ENCODE assay signal across 7 cellular contexts in the genomic region with DNA sequence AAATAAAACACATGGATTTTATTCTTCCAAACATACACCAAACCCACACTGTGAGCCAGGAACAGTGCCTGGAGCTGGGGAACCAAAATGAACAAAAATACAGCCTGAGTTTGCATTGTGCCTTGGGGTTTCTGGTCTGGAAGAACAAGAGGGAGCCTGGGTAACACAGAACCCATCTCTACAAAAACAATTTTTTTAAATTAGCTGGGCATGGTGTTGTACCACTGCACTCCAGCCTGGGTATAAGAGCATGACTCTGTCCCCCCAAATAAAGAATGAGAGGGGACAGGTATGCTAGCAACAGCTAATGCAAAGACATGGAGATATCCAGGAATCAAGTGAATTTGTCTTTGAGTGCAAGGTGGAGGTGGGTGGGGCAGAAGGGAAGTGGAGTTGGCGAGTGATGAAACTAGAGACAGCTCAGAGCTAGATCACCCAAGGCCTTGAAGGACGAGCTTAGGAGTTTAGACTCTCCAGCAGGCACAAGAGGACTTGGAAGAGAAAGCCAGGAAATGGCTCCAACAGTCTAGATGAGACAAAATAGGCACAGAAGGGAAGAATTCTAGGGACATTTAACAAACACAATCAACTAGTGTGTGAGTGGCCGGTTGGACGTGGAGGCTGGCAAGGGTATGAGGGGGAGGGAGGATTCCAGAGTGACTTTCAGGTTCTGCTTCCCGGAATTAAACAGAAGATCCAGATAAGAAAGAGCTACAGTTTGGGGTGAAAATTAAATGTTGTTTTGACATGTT. TPM values are rescaled to one million over a fixed set of nuclear protein-coding genes. Genes with fewer than 3 reads are reported as not detected.
DNase-seq lines count a peak whose midpoint lies in the region; ATAC-seq and TF ChIP-seq lines count a peak whose summit lies in the region.

No MANE protein-coding gene starts in this region.

- TF ChIP-seq CTCF in activated CD8-positive, alpha-beta T cell treated with anti-CD3 and anti-CD28 coated beads for 36 hours (IDR thresholded peaks at IDR 0.05): no peak

- CTCF ChIA-PET in activated CD8-positive, alpha-beta T cell treated with anti-CD3 and anti-CD28 coated beads for 36 hours (lab: Charles Lee): interaction anchor here (0.8 to 2.4 kb wide), 10 partner anchors 11 to 267 kb away, joined by 3 to 8 read pairs (median 4); no protein-coding TSS in a partner anchor

- peaks cover 70% of the 10 kb centered on the region for H3K36me3 Mint-ChIP-seq in activated CD8-positive, alpha-beta T cell treated with anti-CD3 and anti-CD28 coated beads for 36 hours (ENCODE audit: low read depth)

- H3K27ac ChIP-seq in substantia nigra (ENCODE audit: low read depth, low read length, poor library complexity, severe bottlenecking): peak overlapping the region; percentile 68

- intact Hi-C loops in activated CD8-positive, alpha-beta T cell treated with anti-CD3 and anti-CD28 coated beads for 36 hours (cut with micrococcal nuclease): no loop called here

- DNase-seq in HPDE6-E6E7 (ENCODE audit: extremely low spot score) (peak; percentile 48), foreskin melanocyte (peak; percentile 31), substantia nigra (lab: John Stamatoyannopoulos, UW) (peak in 8 of 49 donors; percentile 1 to 37 (median 9)), iPS-NIHi7 (ENCODE audit: extremely low spot score) (no peak), NCI-H1105 (lab: John Stamatoyannopoulos, UW) (no peak), islet precursor cell (no peak)
- DNase-seq in activated CD8-positive, alpha-beta T cell treated with anti-CD3 and anti-CD28 coated beads for 36 hours: peak; percentile 65

- POLR2A ChIA-PET in activated CD8-positive, alpha-beta T cell treated with anti-CD3 and anti-CD28 coated beads for 36 hours (lab: Charles Lee): interaction anchor here (0.6 to 12.9 kb wide), 20 partner anchors 8 to 111 kb away, joined by 3 to 110 read pairs (median 5); a partner anchor contains a TSS

- no peaks in the 10 kb centered on the region for H3K9me3 Mint-ChIP-seq in activated CD8-positive, alpha-beta T cell treated with anti-CD3 and anti-CD28 coated beads for 36 hours

- no peaks in the 10 kb centered on the region for H3K27me3 Mint-ChIP-seq in activated CD8-positive, alpha-beta T cell treated with anti-CD3 and anti-CD28 coated beads for 36 hours

- H3K4me3 Mint-ChIP-seq in activated CD8-positive, alpha-beta T cell treated with anti-CD3 and anti-CD28 coated beads for 36 hours: peak overlapping the region; percentile 57

- peak; percentile 44 for ATAC-seq in activated CD8-positive, alpha-beta T cell treated with anti-CD3 and anti-CD28 coated beads for 36 hours

- H3K27ac Mint-ChIP-seq in activated CD8-positive, alpha-beta T cell treated with anti-CD3 and anti-CD28 coated beads for 36 hours: peak overlapping the region; percentile 97

- peaks cover 70% of the 10 kb centered on the region for H3K4me1 Mint-ChIP-seq in activated CD8-positive, alpha-beta T cell treated with anti-CD3 and anti-CD28 coated beads for 36 hours (ENCODE audit: low read depth)

RNA-seq across cellular contexts. Expression of a gene that starts 47.4 kb away (rescaled TPM):
- 100 to 1,000 TPM; 266 to 268 TPM for total RNA-seq in activated CD8-positive, alpha-beta T cell treated with anti-CD3 and anti-CD28 coated beads for 36 hours

RNA-seq across cellular contexts. Expression of a gene that starts 58.1 kb away (rescaled TPM):
- total RNA-seq in activated CD8-positive, alpha-beta T cell treated with anti-CD3 and anti-CD28 coated beads for 36 hours: 10 to 100 TPM; 18.2 to 19.0 TPM

Comparison
In these comparisons a context has a peak if more than half of its experiments do, and no peak if none do; other contexts are left out.
1. DNase-seq: peak in HPDE6-E6E7 (single experiment), activated CD8-positive, alpha-beta T cell treated with anti-CD3 and anti-CD28 coated beads for 36 hours (single experiment) and foreskin melanocyte (single experiment); none in iPS-NIHi7 (single experiment), NCI-H1105 (single experiment) and islet precursor cell (single experiment).